Comparison of ENCODE assay signal across 1 cellular context in genomic region chr3:134810850-134811249, GRCh38.
TF ChIP-seq lines count a peak whose summit lies in the region.

No MANE protein-coding gene starts in this region.

TF ChIP-seq in H1, 55 proteins besides CTCF, POLR2A, EP300 and RAD21 (continued from another document):
- TF ChIP-seq CHD7 (IDR thresholded peaks at IDR 0.05; ENCODE audit: insufficient replicate concordance, low read length) (no peak), EZH2 (IDR thresholded peaks at IDR 0.05; ENCODE audit: low read depth, low read length, severe bottlenecking) (no peak), TAF7 (optimal IDR thresholded peaks at IDR 0.05; ENCODE audit: borderline replicate concordance, low read depth, low read length) (no peak), KDM4A (IDR thresholded peaks at IDR 0.05; ENCODE audit: low read depth, low read length, severe bottlenecking) (no peak), NANOG (IDR thresholded peaks at IDR 0.05; ENCODE audit: insufficient read depth, low read depth, low read length, poor library complexity, severe bottlenecking) (no peak)
